In genomic region chr20:44748005-44748370, GRCh38 we compare ENCODE assay signal across 1 cellular context.
TF ChIP-seq lines count a peak whose summit lies in the region.

No MANE protein-coding gene starts in this region.

TF ChIP-seq in HCT116, 20 proteins besides CTCF, POLR2A, EP300 and RAD21:
- TF ChIP-seq YY1 (IDR thresholded peaks at IDR 0.05; ENCODE audit: extremely low read depth, insufficient replicate concordance, low read depth, low read length) (no peak), ELF1 (IDR thresholded peaks at IDR 0.05; ENCODE audit: borderline replicate concordance, low read depth) (no peak), ATF3 (IDR thresholded peaks at IDR 0.05) (no peak), REST (IDR thresholded peaks at IDR 0.05; ENCODE audit: low read depth) (no peak), FOSL1 (IDR thresholded peaks at IDR 0.05; ENCODE audit: low read depth) (no peak), SRF (IDR thresholded peaks at IDR 0.05; ENCODE audit: low read depth) (no peak), SP1 (IDR thresholded peaks at IDR 0.05; ENCODE audit: low read depth) (no peak), EZH2phosphoT487 (IDR thresholded peaks at IDR 0.05; ENCODE audit: borderline replicate concordance) (no peak), EGR1 (IDR thresholded peaks at IDR 0.05; ENCODE audit: low read depth) (no peak), JUND (IDR thresholded peaks at IDR 0.05) (no peak), CBX3 (IDR thresholded peaks at IDR 0.05; ENCODE audit: low read depth) (no peak), MAX (IDR thresholded peaks at IDR 0.05) (no peak), ZBTB33 (IDR thresholded peaks at IDR 0.05; ENCODE audit: extremely low read depth, insufficient replicate concordance, low read length) (no peak), ZNF274 (IDR thresholded peaks at IDR 0.05; ENCODE audit: low read depth, low read length) (no peak), SIN3A (IDR thresholded peaks at IDR 0.05; ENCODE audit: low read depth) (no peak), CEBPB (IDR thresholded peaks at IDR 0.05; ENCODE audit: low read depth) (no peak), EZH2 (IDR thresholded peaks at IDR 0.05) (no peak), ZFX (IDR thresholded peaks at IDR 0.05) (no peak), TCF7L2 (IDR thresholded peaks at IDR 0.05; ENCODE audit: borderline replicate concordance, extremely low read depth, insufficient read depth, insufficient read length) (no peak)
